In genomic region chr16:3259829-3260228, GRCh38 we compare ENCODE assay signal across 16 cellular contexts. TPM values are rescaled to one million over a fixed set of nuclear protein-coding genes. Genes with fewer than 3 reads are reported as not detected.
"Had no signal": no experiment of that assay in that cellular context is flagged by ENCODE, and none has a peak within 500 bp of the region (broad histone marks: within the 10 kb centered on the region; RNA-seq: fewer than 3 reads in every experiment).

No MANE protein-coding gene starts in this region.

- H3K9me3 ChIP-seq: colonic mucosa, gastrocnemius medialis, stomach, uterus had no signal

- ATAC-seq: activated CD8-positive, alpha-beta T cell treated with anti-CD3 and anti-CD28 coated beads for 36 hours had no signal

- H3K4me3 ChIP-seq: cardiac muscle cell, colonic mucosa, gastrocnemius medialis, lung, skin epidermis, stomach, uterus had no signal

- H3K4me1 ChIP-seq: uterus had no signal

- H3K36me3 ChIP-seq: cardiac muscle cell, colonic mucosa, gastrocnemius medialis, stomach, uterus, WERI-Rb-1 had no signal

- DNase-seq: activated CD4-positive, alpha-beta T cell treated with anti-CD3 and anti-CD28 coated beads for 4 hours; activated CD8-positive, alpha-beta memory T cell treated with anti-CD3 and anti-CD28 coated beads, Interleukin-2, amount 50 U/mL, for 4 hours; activated CD8-positive, alpha-beta T cell treated with anti-CD3 and anti-CD28 coated beads for 36 hours; activated naive CD4-positive, alpha-beta T cell; effector CD4-positive, alpha-beta T cell; kidney glomerular epithelial cell; posterior cingulate gyrus; uterus; WERI-Rb-1 had no signal

- H3K27me3 ChIP-seq: cardiac muscle cell, colonic mucosa, uterus had no signal

- H3K27ac ChIP-seq: cardiac muscle cell, colonic mucosa, gastrocnemius medialis, uterus, WERI-Rb-1 had no signal

RNA-seq across cellular contexts. Expression of gene MEFV, which starts 3.4 kb away (rescaled TPM):
- total RNA-seq: activated CD8-positive, alpha-beta T cell treated with anti-CD3 and anti-CD28 coated beads for 36 hours; astrocyte; cardiac muscle cell had no signal
